In the genomic region with DNA sequence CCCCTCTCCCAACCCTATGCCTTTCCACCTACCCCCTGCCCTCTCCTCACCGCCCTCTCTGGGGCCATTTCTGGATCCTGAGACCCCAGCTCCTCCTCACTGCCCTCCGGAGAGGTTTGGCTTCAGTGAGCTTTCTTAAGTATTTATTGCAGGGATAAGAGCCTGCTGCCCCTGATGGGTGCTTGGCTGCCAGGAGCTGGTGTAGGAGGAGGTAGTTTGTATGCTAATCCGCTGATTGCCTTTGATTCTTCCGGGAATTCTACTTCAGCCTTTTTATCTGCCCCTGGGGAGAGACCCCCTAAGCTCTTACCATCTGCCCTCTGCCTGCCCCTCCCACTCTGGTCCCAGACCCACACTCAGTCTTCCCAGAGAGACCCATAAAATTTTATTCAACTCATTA, we compare ENCODE assay signal across 14 cellular contexts.
A peak's percentile ranks its signal among the peaks of the same experiment; 100 is the strongest.
DNase-seq lines count a peak whose midpoint lies in the region; TF ChIP-seq lines count a peak whose summit lies in the region.
"Had no signal": no experiment of that assay in that cellular context is flagged by ENCODE, and none has a peak within 500 bp of the region (broad histone marks: within the 10 kb centered on the region; RNA-seq: fewer than 3 reads in every experiment).

No MANE protein-coding gene starts in this region.

- TF ChIP-seq CTCF in GM20000 (IDR thresholded peaks at IDR 0.05; ENCODE audit: extremely low read depth, missing control alignments): no peak

- DNase-seq in DMS 273 treated with DMSO at 0.1 percent for 48 hours (lab: John Stamatoyannopoulos, UW): peak; percentile 69
- DNase-seq in NCI-H1092 (lab: John Stamatoyannopoulos, UW): peak; percentile 18
- DNase-seq in NCI-H82 (lab: John Stamatoyannopoulos, UW): peak; percentile 96
- DNase-seq in iPS-NIHi7 (ENCODE audit: extremely low spot score): peak; percentile 44
- no peak for DNase-seq in GM20000 (ENCODE audit: low spot score)
- DNase-seq in DMS53 treated with DMSO at 0.1 percent for 48 hours (lab: John Stamatoyannopoulos, UW; ENCODE audit: unreplicated experiment): no peak
- DNase-seq in head of caudate nucleus: no peak
- DNase-seq: DMS153, KG1, NCI-H1436, NCI-H2029 treated with DMSO at 0.1 percent for 48 hours, NCI-H226, NCI-H526, T-helper 2 cell had no signal

- intact Hi-C loops in head of caudate nucleus (cut with DNase I): no loop called here

Comparison
In these comparisons a context has a peak if more than half of its experiments do, and no peak if none do; other contexts are left out.
1. DNase-seq: peak in DMS 273 treated with DMSO at 0.1 percent for 48 hours (single experiment), NCI-H1092 (single experiment), NCI-H82 (single experiment) and iPS-NIHi7 (single experiment); none in GM20000 (single experiment), DMS53 treated with DMSO at 0.1 percent for 48 hours (single experiment) and head of caudate nucleus (0 of 42).